Comparison of ENCODE assay signal across 8 cellular contexts in genomic region chr10:29811751-29812427, GRCh38.
A peak's percentile ranks its signal among the peaks of the same experiment; 100 is the strongest.
DNase-seq lines count a peak whose midpoint lies in the region; ATAC-seq, FAIRE-seq and TF ChIP-seq lines count a peak whose summit lies in the region.

No MANE protein-coding gene starts in this region.

- peaks cover 44% of the 10 kb centered on the region for H3F3A ChIP-seq in PC-9 (ENCODE audit: insufficient read depth, low read depth)

- H3K4me2 ChIP-seq in PC-9: peak overlapping the region; percentile 80

- H3K27ac ChIP-seq in PC-9 (peak overlapping the region; percentile 99), WERI-Rb-1 (no peak overlapping the region)

- TF ChIP-seq POLR2A in GM12892 (IDR thresholded peaks at IDR 0.05; ENCODE audit: low read depth, low read length): no peak

- H3K9me3 ChIP-seq in PC-9 (ENCODE audit: insufficient read depth, low read depth) (no peaks in the 10 kb centered on the region), WERI-Rb-1 (ENCODE audit: severe bottlenecking) (no peaks in the 10 kb centered on the region)

- no peak for ATAC-seq in HG02759 (IDR thresholded peaks at IDR 0.05; ENCODE audit: unreplicated experiment)

- H3K36me3 ChIP-seq in PC-9 (ENCODE audit: low read depth) (no peaks in the 10 kb centered on the region), WERI-Rb-1 (no peaks in the 10 kb centered on the region)

- no peaks in the 10 kb centered on the region for H4K20me1 ChIP-seq in PC-9 (ENCODE audit: insufficient read depth)

- CTCF ChIA-PET in PC-9 (lab: Charles Lee): interaction anchor here (0.6 kb wide), 1 partner anchor 11 kb away, joined by 3 read pairs; no protein-coding TSS in a partner anchor

- TF ChIP-seq CTCF in PC-9 (conservative IDR thresholded peaks at IDR 0.05) (no peak), WERI-Rb-1 (IDR thresholded peaks at IDR 0.05; ENCODE audit: low read depth, low read length) (no peak)

- no peaks in the 10 kb centered on the region for H3K27me3 ChIP-seq in PC-9 (ENCODE audit: insufficient read depth, low read depth)
- H3K27me3 ChIP-seq in WERI-Rb-1 (ENCODE audit: insufficient read depth, low read depth, severe bottlenecking): no peaks in the 10 kb centered on the region

- intact Hi-C loops in PC-9 (cut with micrococcal nuclease; ENCODE audit: unreplicated experiment): loop anchor here (1.0 to 5.0 kb wide), 10 partner anchors 8 to 222 kb away; partner anchors contain the start of gene SVIL

- H3K4me1 ChIP-seq in PC-9 (replicated peaks; ENCODE audit: insufficient read depth): peaks cover 58% of the 10 kb centered on the region

- peak overlapping the region; percentile 33; the same call in 1 of the 2 replicates for H3K4me3 ChIP-seq in PC-9
- H3K4me3 ChIP-seq in WERI-Rb-1 (ENCODE audit: low read depth, low read length): no peak overlapping the region

- BruUV-seq in PC-9 (replicated peaks; lab: Mats Ljungman, UMichigan): no TSS peak

- DNase-seq in GM04504 (ENCODE audit: low read depth): peak; percentile 92
- DNase-seq in PC-9: peak; percentile 78 to 94
- DNase-seq in dermis blood vessel endothelial cell: peak; percentile 61
- DNase-seq in mucosa of gallbladder (ENCODE audit: low spot score): peak; percentile 63
- no peak for DNase-seq in WERI-Rb-1
- DNase-seq in GM12892 (ENCODE audit: insufficient read length): no peak
- DNase-seq in activated CD8-positive, alpha-beta memory T cell treated with anti-CD3 and anti-CD28 coated beads for 24 hours: no peak

- FAIRE-seq in GM12892 (lab: Jason Lieb, UNC): no peak

- no peaks in the 10 kb centered on the region for H3K9me2 ChIP-seq in PC-9 (ENCODE audit: insufficient read depth)

- POLR2A ChIA-PET in PC-9 (lab: Charles Lee; ENCODE audit: unreplicated experiment): interaction anchor here (0.6 kb wide), 1 partner anchor 145 kb away, joined by 3 read pairs; no protein-coding TSS in a partner anchor

- no peak overlapping the region for H2AFZ ChIP-seq in PC-9

- no peaks in the 10 kb centered on the region for H3K79me2 ChIP-seq in PC-9 (ENCODE audit: low read depth)

Comparison
In these comparisons a context has a peak if more than half of its experiments do, and no peak if none do; other contexts are left out.
1. DNase-seq: peak in GM04504 (single experiment), PC-9 (2 of 2), dermis blood vessel endothelial cell (single experiment) and mucosa of gallbladder (single experiment); none in WERI-Rb-1 (single experiment), GM12892 (single experiment) and activated CD8-positive, alpha-beta memory T cell treated with anti-CD3 and anti-CD28 coated beads for 24 hours (single experiment).